22 cellular contexts compared by ENCODE assay signal in genomic region chr2:135768863-135769262, GRCh38.
"Had no signal": no experiment of that assay in that cellular context is flagged by ENCODE, and none has a peak within 500 bp of the region (broad histone marks: within the 10 kb centered on the region; RNA-seq: fewer than 3 reads in every experiment).

No MANE protein-coding gene starts in this region.

- H3K36me3 ChIP-seq: colonic mucosa had no signal

- H3K4me1 ChIP-seq: colonic mucosa, neural progenitor cell, psoas muscle, spleen, tibial nerve had no signal

- H3K27me3 Mint-ChIP-seq: naive thymus-derived CD8-positive, alpha-beta T cell; stimulated activated memory B cell treated with anti-CD40 and anti-IgM and Interleukin-4, amounts not matched to agents 10 μg/mL and 1 μg/mL and 100 μg/mL, for 72 hours; stimulated activated naive CD8-positive, alpha-beta T cell treated with anti-CD3 and anti-CD28 coated beads, Interleukin-15, Interleukin-2, amounts not matched to agents 100 ng/mL and 50 ng/mL, for 24 hours had no signal

- DNase-seq: cerebellar nuclear complex; colonic mucosa; dermis blood vessel endothelial cell; erythroblast; foreskin keratinocyte; left colon; mammary epithelial cell; mucosa of descending colon; naive thymus-derived CD8-positive, alpha-beta T cell; nucleus accumbens; pancreas; psoas muscle; retina; spleen; stimulated activated CD4-positive, alpha-beta T cell treated with anti-CD3 and anti-CD28 coated beads, Interleukin-15, amount 100 ng/mL, for 24 hours; stimulated activated CD4-positive, alpha-beta T cell treated with anti-CD3 and anti-CD28 coated beads, Interleukin-1b, Interleukin-23, amount 100 ng/mL, for 48 hours; stimulated activated CD4-positive, alpha-beta T cell treated with anti-CD3 and anti-CD28 coated beads, Interleukin-4, amount 100 ng/mL, for 24 hours had no signal

- H3K27ac ChIP-seq: colonic mucosa, foreskin keratinocyte, neural progenitor cell, pancreas, psoas muscle, spleen, tibial nerve had no signal

- H3K4me1 Mint-ChIP-seq: neural progenitor cell; stimulated activated memory B cell treated with anti-CD40 and anti-IgM and Interleukin-4, amounts not matched to agents 10 μg/mL and 1 μg/mL and 100 μg/mL, for 72 hours had no signal

- H3K4me3 Mint-ChIP-seq: naive thymus-derived CD8-positive, alpha-beta T cell; neural progenitor cell; stimulated activated memory B cell treated with anti-CD40 and anti-IgM and Interleukin-4, amounts not matched to agents 10 μg/mL and 1 μg/mL and 100 μg/mL, for 72 hours; stimulated activated naive CD8-positive, alpha-beta T cell treated with anti-CD3 and anti-CD28 coated beads, Interleukin-15, Interleukin-2, amounts not matched to agents 100 ng/mL and 50 ng/mL, for 24 hours had no signal

- ATAC-seq: foreskin keratinocyte; left colon; mucosa of descending colon; naive thymus-derived CD8-positive, alpha-beta T cell; pancreas; psoas muscle; sciatic nerve; stimulated activated memory B cell treated with anti-CD40 and anti-IgM and Interleukin-4, amounts not matched to agents 10 μg/mL and 1 μg/mL and 100 μg/mL, for 72 hours had no signal

- H3K4me3 ChIP-seq: colonic mucosa, mucosa of descending colon, neural progenitor cell, pancreas, psoas muscle, spleen, tibial nerve had no signal

- H3K27ac Mint-ChIP-seq: neural progenitor cell; stimulated activated memory B cell treated with anti-CD40 and anti-IgM and Interleukin-4, amounts not matched to agents 10 μg/mL and 1 μg/mL and 100 μg/mL, for 72 hours; stimulated activated naive CD8-positive, alpha-beta T cell treated with anti-CD3 and anti-CD28 coated beads, Interleukin-15, Interleukin-2, amounts not matched to agents 100 ng/mL and 50 ng/mL, for 24 hours had no signal

- H3K9me3 Mint-ChIP-seq: naive thymus-derived CD8-positive, alpha-beta T cell; stimulated activated memory B cell treated with anti-CD40 and anti-IgM and Interleukin-4, amounts not matched to agents 10 μg/mL and 1 μg/mL and 100 μg/mL, for 72 hours; stimulated activated naive CD8-positive, alpha-beta T cell treated with anti-CD3 and anti-CD28 coated beads, Interleukin-15, Interleukin-2, amounts not matched to agents 100 ng/mL and 50 ng/mL, for 24 hours had no signal

- H3K9ac ChIP-seq: neural progenitor cell had no signal

- H3K9me3 ChIP-seq: colonic mucosa, mucosa of descending colon, pancreas, psoas muscle, spleen, tibial nerve had no signal

- H3K27me3 ChIP-seq: colonic mucosa, foreskin keratinocyte, neural progenitor cell, pancreas, spleen, tibial nerve had no signal
